In the genomic region with DNA sequence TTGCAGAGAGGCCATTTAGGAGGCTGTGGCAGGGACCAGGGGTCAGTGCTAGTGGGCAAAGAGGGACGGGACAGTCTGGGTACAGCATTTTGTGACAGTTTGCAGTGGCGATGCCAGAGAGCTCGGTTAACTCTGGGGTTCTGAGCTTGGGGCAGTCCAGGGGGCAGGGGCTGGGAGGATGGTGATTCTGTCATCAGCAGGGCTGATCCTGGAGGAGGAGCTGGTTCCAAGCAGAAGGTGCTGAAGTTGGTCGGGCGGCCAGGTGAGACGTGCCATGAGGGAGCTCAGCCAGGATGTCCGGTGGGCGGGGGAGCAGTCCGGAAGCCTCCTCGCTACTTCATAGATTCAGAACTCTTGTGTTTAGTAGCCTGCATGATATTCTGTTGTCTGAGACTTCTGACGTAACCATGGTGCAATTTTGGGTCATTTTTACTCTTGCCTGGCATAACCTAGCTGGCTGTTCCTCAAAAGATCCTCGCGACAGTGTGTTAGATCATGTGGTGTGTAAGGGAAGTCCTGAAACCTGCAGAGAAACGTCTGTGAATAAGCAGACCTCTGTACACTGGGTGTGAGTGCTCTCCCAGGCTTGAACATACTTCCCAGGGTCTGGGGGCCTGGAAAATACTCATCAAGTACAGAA, we compare ENCODE assay signal across 1 cellular context.
TF ChIP-seq lines count a peak whose summit lies in the region.

No MANE protein-coding gene starts in this region.

TF ChIP-seq in GM12878, 131 proteins besides CTCF, POLR2A, EP300 and RAD21 (continued from another document):
- TF ChIP-seq, protein P1, sequence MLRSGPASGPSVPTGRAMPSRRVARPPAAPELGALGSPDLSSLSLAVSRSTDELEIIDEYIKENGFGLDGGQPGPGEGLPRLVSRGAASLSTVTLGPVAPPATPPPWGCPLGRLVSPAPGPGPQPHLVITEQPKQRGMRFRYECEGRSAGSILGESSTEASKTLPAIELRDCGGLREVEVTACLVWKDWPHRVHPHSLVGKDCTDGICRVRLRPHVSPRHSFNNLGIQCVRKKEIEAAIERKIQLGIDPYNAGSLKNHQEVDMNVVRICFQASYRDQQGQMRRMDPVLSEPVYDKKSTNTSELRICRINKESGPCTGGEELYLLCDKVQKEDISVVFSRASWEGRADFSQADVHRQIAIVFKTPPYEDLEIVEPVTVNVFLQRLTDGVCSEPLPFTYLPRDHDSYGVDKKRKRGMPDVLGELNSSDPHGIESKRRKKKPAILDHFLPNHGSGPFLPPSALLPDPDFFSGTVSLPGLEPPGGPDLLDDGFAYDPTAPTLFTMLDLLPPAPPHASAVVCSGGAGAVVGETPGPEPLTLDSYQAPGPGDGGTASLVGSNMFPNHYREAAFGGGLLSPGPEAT (IDR thresholded peaks at IDR 0.05; ENCODE audit: low read depth): no peak
- no peak for TF ChIP-seq SIN3A (IDR thresholded peaks at IDR 0.05; ENCODE audit: low read depth, low read length)
- no peak for TF ChIP-seq ZNF217 (IDR thresholded peaks at IDR 0.05)
- TF ChIP-seq HCFC1 (IDR thresholded peaks at IDR 0.05; ENCODE audit: low read length): no peak
- no peak for TF ChIP-seq HDAC6 (IDR thresholded peaks at IDR 0.05; ENCODE audit: unreplicated experiment)
- TF ChIP-seq YY1 (IDR thresholded peaks at IDR 0.05; ENCODE audit: low read depth, low read length): no peak
- TF ChIP-seq, protein P2, sequence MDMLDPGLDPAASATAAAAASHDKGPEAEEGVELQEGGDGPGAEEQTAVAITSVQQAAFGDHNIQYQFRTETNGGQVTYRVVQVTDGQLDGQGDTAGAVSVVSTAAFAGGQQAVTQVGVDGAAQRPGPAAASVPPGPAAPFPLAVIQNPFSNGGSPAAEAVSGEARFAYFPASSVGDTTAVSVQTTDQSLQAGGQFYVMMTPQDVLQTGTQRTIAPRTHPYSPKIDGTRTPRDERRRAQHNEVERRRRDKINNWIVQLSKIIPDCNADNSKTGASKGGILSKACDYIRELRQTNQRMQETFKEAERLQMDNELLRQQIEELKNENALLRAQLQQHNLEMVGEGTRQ (IDR thresholded peaks at IDR 0.05; ENCODE audit: borderline replicate concordance, low read depth, low read length): no peak
- TF ChIP-seq, protein P3, sequence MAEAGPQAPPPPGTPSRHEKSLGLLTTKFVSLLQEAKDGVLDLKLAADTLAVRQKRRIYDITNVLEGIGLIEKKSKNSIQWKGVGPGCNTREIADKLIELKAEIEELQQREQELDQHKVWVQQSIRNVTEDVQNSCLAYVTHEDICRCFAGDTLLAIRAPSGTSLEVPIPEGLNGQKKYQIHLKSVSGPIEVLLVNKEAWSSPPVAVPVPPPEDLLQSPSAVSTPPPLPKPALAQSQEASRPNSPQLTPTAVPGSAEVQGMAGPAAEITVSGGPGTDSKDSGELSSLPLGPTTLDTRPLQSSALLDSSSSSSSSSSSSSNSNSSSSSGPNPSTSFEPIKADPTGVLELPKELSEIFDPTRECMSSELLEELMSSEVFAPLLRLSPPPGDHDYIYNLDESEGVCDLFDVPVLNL (IDR thresholded peaks at IDR 0.05; ENCODE audit: low read depth, low read length): no peak
